In the genomic region with DNA sequence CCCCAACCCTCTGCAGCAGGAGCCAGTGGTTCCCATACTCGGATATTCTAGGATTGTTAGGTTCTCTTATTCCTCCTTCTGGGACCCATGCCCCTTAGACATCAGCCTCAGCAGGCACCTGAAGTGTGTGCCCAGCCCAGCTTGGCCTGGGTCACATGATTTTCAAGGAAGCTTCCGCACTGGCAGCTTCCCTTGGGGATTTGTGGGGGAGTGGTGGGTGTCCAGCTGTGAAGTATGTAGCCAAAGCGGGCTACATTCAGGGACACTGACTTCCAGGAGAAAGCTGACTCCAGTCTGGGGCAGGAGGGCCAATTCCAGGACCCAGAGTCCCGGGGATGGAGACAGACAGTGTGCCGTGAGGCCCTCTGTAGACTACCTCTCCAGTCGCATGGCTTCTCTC, we compare ENCODE assay signal across 8 cellular contexts. TPM values are rescaled to one million over a fixed set of nuclear protein-coding genes. Genes with fewer than 3 reads are reported as not detected.
A peak's percentile ranks its signal among the peaks of the same experiment; 100 is the strongest.
DNase-seq lines count a peak whose midpoint lies in the region; ATAC-seq, FAIRE-seq and TF ChIP-seq lines count a peak whose summit lies in the region.

No MANE protein-coding gene starts in this region.

- peak in 11 of 14 donors; percentile 21 to 51 (median 45) for DNase-seq in C1 segment of cervical spinal cord (lab: John Stamatoyannopoulos, UW)
- peak; percentile 39 for DNase-seq in activated naive CD8-positive, alpha-beta T cell treated with anti-CD3 and anti-CD28 coated beads, Interleukin-2, amount 50 U/mL, for 24 hours
- no peak for DNase-seq in NOMO-1 treated with dmso at 0.1 percent for 144 hours (lab: John Stamatoyannopoulos, UW; ENCODE audit: unreplicated experiment)
- no peak for DNase-seq in D721Med (ENCODE audit: insufficient read length, low spot score)
- no peak for DNase-seq in stimulated activated CD4-positive, alpha-beta T cell treated with anti-CD3 and anti-CD28 coated beads, Interleukin-12 subunit alpha, Interleukin-12 subunit beta, amount 100 ng/mL, for 4 hours

- ATAC-seq in activated naive CD8-positive, alpha-beta T cell treated with anti-CD3 and anti-CD28 coated beads, Interleukin-2, amount 50 U/mL, for 24 hours: no peak

- peaks cover 57% of the 10 kb centered on the region for H3K4me1 ChIP-seq in HUES48 (ENCODE audit: control insufficient read depth, insufficient read depth, low read length)
- H3K4me1 ChIP-seq in iPS-15b (ENCODE audit: control insufficient read depth, insufficient read depth, low read length): peaks cover 45% of the 10 kb centered on the region
- peaks cover 58 to 67% (median 62%) of the 10 kb centered on the region in 3 donors for H3K4me1 ChIP-seq in skeletal muscle tissue (ENCODE audit: control insufficient read depth in 3 of 3, insufficient read depth in 3 of 3, low read length in 3 of 3)

- H3K36me3 ChIP-seq in HUES48 (ENCODE audit: control insufficient read depth, insufficient read depth, low read length) (no peaks in the 10 kb centered on the region), iPS-15b (ENCODE audit: control insufficient read depth, insufficient read depth, low read length) (no peaks in the 10 kb centered on the region), skeletal muscle tissue (ENCODE audit: control insufficient read depth in 3 of 3, insufficient read depth in 3 of 3, low read length in 3 of 3) (no peaks in the 10 kb centered on the region)

- H3K9me3 ChIP-seq in HUES48 (ENCODE audit: control insufficient read depth, insufficient read depth, low read length) (no peaks in the 10 kb centered on the region), iPS-15b (ENCODE audit: control insufficient read depth, insufficient read depth, low read length) (no peaks in the 10 kb centered on the region), skeletal muscle tissue (ENCODE audit: control insufficient read depth in 3 of 3, low read length in 3 of 3) (no peaks in the 10 kb centered on the region)

- H3K27ac ChIP-seq in HUES48 (ENCODE audit: low read depth, low read length) (peak overlapping the region; percentile 88), skeletal muscle tissue (ENCODE audit: low read depth, low read length) (peak overlapping the region; percentile 98)

- no peak overlapping the region for H3K9ac ChIP-seq in HUES48 (ENCODE audit: low read depth, low read length)
- peak overlapping the region; percentile 24 for H3K9ac ChIP-seq in iPS-15b (ENCODE audit: low read depth, low read length)
- peak overlapping the region; percentile 70 to 99 (median 95) for H3K9ac ChIP-seq in skeletal muscle tissue (ENCODE audit: low read depth in 1 of 3, low read length in 3 of 3)

- no peaks in the 10 kb centered on the region for H3K36me3 Mint-ChIP-seq in activated naive CD8-positive, alpha-beta T cell treated with anti-CD3 and anti-CD28 coated beads, Interleukin-2, amount 50 U/mL, for 24 hours (ENCODE audit: low read depth)

- FAIRE-seq in D721Med (lab: Jason Lieb, UNC): no peak

- H3K4me1 Mint-ChIP-seq in activated naive CD8-positive, alpha-beta T cell treated with anti-CD3 and anti-CD28 coated beads, Interleukin-2, amount 50 U/mL, for 24 hours: peaks cover 59% of the 10 kb centered on the region

- peak overlapping the region; percentile 92 for H3K4me3 Mint-ChIP-seq in activated naive CD8-positive, alpha-beta T cell treated with anti-CD3 and anti-CD28 coated beads, Interleukin-2, amount 50 U/mL, for 24 hours

- no peaks in the 10 kb centered on the region for H3K9me3 Mint-ChIP-seq in activated naive CD8-positive, alpha-beta T cell treated with anti-CD3 and anti-CD28 coated beads, Interleukin-2, amount 50 U/mL, for 24 hours

- H3K4me3 ChIP-seq in HUES48 (ENCODE audit: low read depth, low read length) (peak overlapping the region; percentile 81), iPS-15b (ENCODE audit: low read depth, low read length) (peak overlapping the region; percentile 82), skeletal muscle tissue (ENCODE audit: low read length in 3 of 3) (peak overlapping the region; percentile 78 to 96 (median 94))

- H3K27me3 Mint-ChIP-seq in activated naive CD8-positive, alpha-beta T cell treated with anti-CD3 and anti-CD28 coated beads, Interleukin-2, amount 50 U/mL, for 24 hours: no peaks in the 10 kb centered on the region

- H3K27me3 ChIP-seq in HUES48 (ENCODE audit: control insufficient read depth, insufficient read depth, low read length): no peaks in the 10 kb centered on the region
- no peaks in the 10 kb centered on the region for H3K27me3 ChIP-seq in iPS-15b (ENCODE audit: control insufficient read depth, insufficient read depth, low read length)
- no peaks in the 10 kb centered on the region for H3K27me3 ChIP-seq in skeletal muscle tissue (ENCODE audit: control insufficient read depth in 3 of 3, insufficient read depth in 3 of 3, low read length in 3 of 3)

- peak overlapping the region; percentile 95 for H3K27ac Mint-ChIP-seq in activated naive CD8-positive, alpha-beta T cell treated with anti-CD3 and anti-CD28 coated beads, Interleukin-2, amount 50 U/mL, for 24 hours

- TF ChIP-seq CTCF in D721Med (IDR thresholded peaks at IDR 0.05; ENCODE audit: insufficient read depth, missing control alignments): no peak

RNA-seq across cellular contexts. Expression of gene LDB1, which starts 1.3 kb away (rescaled TPM):
- total RNA-seq in skeletal muscle tissue: 29.2 TPM

RNA-seq across cellular contexts. Expression of gene PPRC1, which starts 14.0 kb away (rescaled TPM):
- 7.3 TPM for total RNA-seq in skeletal muscle tissue

RNA-seq across cellular contexts. Expression of gene NOLC1, which starts 33.3 kb away (rescaled TPM):
- 26.6 TPM for total RNA-seq in skeletal muscle tissue

RNA-seq across cellular contexts. Expression of gene HPS6, which starts 53.7 kb away (rescaled TPM):
- 16.7 TPM for total RNA-seq in skeletal muscle tissue

Comparison
In these comparisons a context has a peak if more than half of its experiments do, and no peak if none do; other contexts are left out.
1. DNase-seq: peak in C1 segment of cervical spinal cord (11 of 14) and activated naive CD8-positive, alpha-beta T cell treated with anti-CD3 and anti-CD28 coated beads, Interleukin-2, amount 50 U/mL, for 24 hours (single experiment); none in NOMO-1 treated with dmso at 0.1 percent for 144 hours (single experiment), D721Med (single experiment) and stimulated activated CD4-positive, alpha-beta T cell treated with anti-CD3 and anti-CD28 coated beads, Interleukin-12 subunit alpha, Interleukin-12 subunit beta, amount 100 ng/mL, for 4 hours (single experiment).
2. Peak in every context shown above with its lines, with median percentiles within 50 percentile points of each other: H3K4me3 ChIP-seq.